Comparison of ENCODE assay signal across 22 cellular contexts in genomic region chr6:5638666-5639065, GRCh38.
"Had no signal": no experiment of that assay in that cellular context is flagged by ENCODE, and none has a peak within 500 bp of the region (broad histone marks: within the 10 kb centered on the region; RNA-seq: fewer than 3 reads in every experiment).

No MANE protein-coding gene starts in this region.

- ATAC-seq: activated T-cell treated with anti-CD3 and anti-CD28 coated beads, Interleukin-2, amount 50 U/mL, for 4 hours; left lung; natural killer cell treated with Interleukin-12 subunit alpha and Interleukin-12 subunit beta and Interleukin-15 and Interleukin-18, amount 100 ng/mL, for 72 hours; T-cell had no signal

- DNase-seq: activated CD4-positive, alpha-beta T cell treated with anti-CD3 and anti-CD28 coated beads, Interleukin-2, amount 50 U/mL, for 48 hours; activated CD4-positive, CD25-positive, alpha-beta regulatory T cell treated with anti-CD3 and anti-CD28 coated beads, Interleukin-2, amount 50 U/mL, for 72 hours; activated effector memory CD4-positive, alpha-beta T cell treated with Interleukin-2 at 50 U/mL for 16 hours; activated naive CD4-positive, alpha-beta T cell treated with anti-CD3 and anti-CD28 coated beads, Interleukin-2, amount 50 U/mL, for 16 hours; activated T-cell treated with anti-CD3 and anti-CD28 coated beads, Interleukin-2, amount 50 U/mL, for 4 hours; adrenal gland; central memory CD4-positive, alpha-beta T cell; colonic mucosa; effector CD4-positive, alpha-beta T cell; foreskin fibroblast; glutamatergic neuron; islet precursor cell; left lung; mesendoderm; occipital lobe; SK-N-SH; stimulated activated CD4-positive, alpha-beta T cell treated with anti-CD3 and anti-CD28 coated beads, Interleukin-1b, Interleukin-23, amount 100 ng/mL, for 48 hours; T-cell; T-helper 9 cell; tibial artery had no signal

- H3K27ac ChIP-seq: adrenal gland, colonic mucosa, left lung, prostate gland, tibial artery had no signal
